Comparison of ENCODE assay signal across 1 cellular context in the genomic region with DNA sequence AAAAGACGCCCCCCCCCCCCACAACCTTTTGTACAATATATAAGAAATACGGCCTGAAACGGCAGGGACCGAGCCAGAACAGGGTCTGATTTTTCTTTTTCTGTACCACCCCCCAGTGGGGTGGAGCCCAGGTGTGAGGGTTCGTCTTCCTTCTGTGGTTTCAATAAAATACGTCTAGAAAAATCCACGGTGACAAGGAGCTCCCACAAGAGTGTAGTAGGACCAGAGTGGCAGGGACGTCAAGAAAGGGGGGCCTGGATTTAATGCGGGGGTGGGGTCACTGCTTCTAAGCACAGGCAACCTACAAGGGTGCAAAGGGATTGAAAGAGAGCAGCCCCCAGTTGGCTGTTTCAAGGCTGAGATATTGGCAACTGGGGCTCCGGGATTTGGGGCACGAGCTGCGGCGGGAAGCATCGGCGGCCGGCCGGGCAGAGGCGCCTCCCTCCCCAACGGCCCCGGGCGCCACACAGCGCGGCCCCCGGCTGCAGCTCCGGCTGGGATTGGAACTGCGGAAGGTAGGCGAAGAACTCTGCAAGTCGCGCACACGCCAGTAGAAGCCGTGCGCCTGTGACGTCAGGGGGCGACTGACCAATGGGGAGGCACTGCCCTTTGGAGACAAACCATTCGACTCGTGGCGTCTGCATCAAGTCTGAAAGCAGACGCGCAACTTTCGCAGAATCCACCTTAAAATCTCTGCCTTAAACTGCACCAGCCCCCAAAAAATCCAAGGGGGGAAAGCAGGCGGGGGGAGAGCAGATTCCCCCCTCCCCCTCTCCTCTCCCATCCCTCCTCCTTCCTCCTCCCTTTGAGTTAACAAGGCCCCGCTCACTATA.
A peak's percentile ranks its signal among the peaks of the same experiment; 100 is the strongest.
TF ChIP-seq lines count a peak whose summit lies in the region.

A gene (plus strand): TSS at position 623 of the 833 bp plus-strand sequence. CDS start 425 bp downstream, outside the sequence.

TF ChIP-seq in HepG2, 621 proteins besides CTCF, POLR2A, EP300 and RAD21 (continued from another document and continues in another):
- TF ChIP-seq, protein P1, sequence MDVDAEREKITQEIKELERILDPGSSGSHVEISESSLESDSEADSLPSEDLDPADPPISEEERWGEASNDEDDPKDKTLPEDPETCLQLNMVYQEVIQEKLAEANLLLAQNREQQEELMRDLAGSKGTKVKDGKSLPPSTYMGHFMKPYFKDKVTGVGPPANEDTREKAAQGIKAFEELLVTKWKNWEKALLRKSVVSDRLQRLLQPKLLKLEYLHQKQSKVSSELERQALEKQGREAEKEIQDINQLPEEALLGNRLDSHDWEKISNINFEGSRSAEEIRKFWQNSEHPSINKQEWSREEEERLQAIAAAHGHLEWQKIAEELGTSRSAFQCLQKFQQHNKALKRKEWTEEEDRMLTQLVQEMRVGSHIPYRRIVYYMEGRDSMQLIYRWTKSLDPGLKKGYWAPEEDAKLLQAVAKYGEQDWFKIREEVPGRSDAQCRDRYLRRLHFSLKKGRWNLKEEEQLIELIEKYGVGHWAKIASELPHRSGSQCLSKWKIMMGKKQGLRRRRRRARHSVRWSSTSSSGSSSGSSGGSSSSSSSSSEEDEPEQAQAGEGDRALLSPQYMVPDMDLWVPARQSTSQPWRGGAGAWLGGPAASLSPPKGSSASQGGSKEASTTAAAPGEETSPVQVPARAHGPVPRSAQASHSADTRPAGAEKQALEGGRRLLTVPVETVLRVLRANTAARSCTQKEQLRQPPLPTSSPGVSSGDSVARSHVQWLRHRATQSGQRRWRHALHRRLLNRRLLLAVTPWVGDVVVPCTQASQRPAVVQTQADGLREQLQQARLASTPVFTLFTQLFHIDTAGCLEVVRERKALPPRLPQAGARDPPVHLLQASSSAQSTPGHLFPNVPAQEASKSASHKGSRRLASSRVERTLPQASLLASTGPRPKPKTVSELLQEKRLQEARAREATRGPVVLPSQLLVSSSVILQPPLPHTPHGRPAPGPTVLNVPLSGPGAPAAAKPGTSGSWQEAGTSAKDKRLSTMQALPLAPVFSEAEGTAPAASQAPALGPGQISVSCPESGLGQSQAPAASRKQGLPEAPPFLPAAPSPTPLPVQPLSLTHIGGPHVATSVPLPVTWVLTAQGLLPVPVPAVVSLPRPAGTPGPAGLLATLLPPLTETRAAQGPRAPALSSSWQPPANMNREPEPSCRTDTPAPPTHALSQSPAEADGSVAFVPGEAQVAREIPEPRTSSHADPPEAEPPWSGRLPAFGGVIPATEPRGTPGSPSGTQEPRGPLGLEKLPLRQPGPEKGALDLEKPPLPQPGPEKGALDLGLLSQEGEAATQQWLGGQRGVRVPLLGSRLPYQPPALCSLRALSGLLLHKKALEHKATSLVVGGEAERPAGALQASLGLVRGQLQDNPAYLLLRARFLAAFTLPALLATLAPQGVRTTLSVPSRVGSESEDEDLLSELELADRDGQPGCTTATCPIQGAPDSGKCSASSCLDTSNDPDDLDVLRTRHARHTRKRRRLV (CRISPR knock-in tag; IDR thresholded peaks at IDR 0.05) = no peak
- no peak; the same call in 1 of the 2 replicates for TF ChIP-seq KDM5A (IDR thresholded peaks at IDR 0.05; ENCODE audit: borderline replicate concordance, low read length)
- TF ChIP-seq ZNF160 (CRISPR knock-in tag; IDR thresholded peaks at IDR 0.05) = 0 out of 2 replicates have a peak, but pooled peaks have one; percentile 60
- TF ChIP-seq GABPA (IDR thresholded peaks at IDR 0.05; ENCODE audit: low read depth, low read length) = no peak
- no peak for TF ChIP-seq GABPA (CRISPR knock-in tag; IDR thresholded peaks at IDR 0.05; ENCODE audit: low read depth)
- TF ChIP-seq SMAD1 (CRISPR knock-in tag; IDR thresholded peaks at IDR 0.05; ENCODE audit: borderline replicate concordance, low read depth) = no peak
- peak; percentile 46; the same call in 1 of the 2 replicates for TF ChIP-seq ZMAT3 (CRISPR knock-in tag; conservative IDR thresholded peaks at IDR 0.05)
- TF ChIP-seq CC2D1A (CRISPR knock-in tag; IDR thresholded peaks at IDR 0.05) = no peak
- TF ChIP-seq ZNF589 (CRISPR knock-in tag; conservative IDR thresholded peaks at IDR 0.05) = no peak
- TF ChIP-seq, protein P2, sequence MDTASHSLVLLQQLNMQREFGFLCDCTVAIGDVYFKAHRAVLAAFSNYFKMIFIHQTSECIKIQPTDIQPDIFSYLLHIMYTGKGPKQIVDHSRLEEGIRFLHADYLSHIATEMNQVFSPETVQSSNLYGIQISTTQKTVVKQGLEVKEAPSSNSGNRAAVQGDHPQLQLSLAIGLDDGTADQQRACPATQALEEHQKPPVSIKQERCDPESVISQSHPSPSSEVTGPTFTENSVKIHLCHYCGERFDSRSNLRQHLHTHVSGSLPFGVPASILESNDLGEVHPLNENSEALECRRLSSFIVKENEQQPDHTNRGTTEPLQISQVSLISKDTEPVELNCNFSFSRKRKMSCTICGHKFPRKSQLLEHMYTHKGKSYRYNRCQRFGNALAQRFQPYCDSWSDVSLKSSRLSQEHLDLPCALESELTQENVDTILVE (CRISPR knock-in tag; IDR thresholded peaks at IDR 0.05) = no peak
- TF ChIP-seq ZNF75D (CRISPR knock-in tag; IDR thresholded peaks at IDR 0.05; ENCODE audit: borderline replicate concordance) = no peak
- TF ChIP-seq, protein P3, sequence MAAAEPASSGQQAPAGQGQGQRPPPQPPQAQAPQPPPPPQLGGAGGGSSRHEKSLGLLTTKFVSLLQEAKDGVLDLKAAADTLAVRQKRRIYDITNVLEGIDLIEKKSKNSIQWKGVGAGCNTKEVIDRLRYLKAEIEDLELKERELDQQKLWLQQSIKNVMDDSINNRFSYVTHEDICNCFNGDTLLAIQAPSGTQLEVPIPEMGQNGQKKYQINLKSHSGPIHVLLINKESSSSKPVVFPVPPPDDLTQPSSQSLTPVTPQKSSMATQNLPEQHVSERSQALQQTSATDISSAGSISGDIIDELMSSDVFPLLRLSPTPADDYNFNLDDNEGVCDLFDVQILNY (CRISPR knock-in tag; conservative IDR thresholded peaks at IDR 0.05) = no peak
- TF ChIP-seq, protein P4, sequence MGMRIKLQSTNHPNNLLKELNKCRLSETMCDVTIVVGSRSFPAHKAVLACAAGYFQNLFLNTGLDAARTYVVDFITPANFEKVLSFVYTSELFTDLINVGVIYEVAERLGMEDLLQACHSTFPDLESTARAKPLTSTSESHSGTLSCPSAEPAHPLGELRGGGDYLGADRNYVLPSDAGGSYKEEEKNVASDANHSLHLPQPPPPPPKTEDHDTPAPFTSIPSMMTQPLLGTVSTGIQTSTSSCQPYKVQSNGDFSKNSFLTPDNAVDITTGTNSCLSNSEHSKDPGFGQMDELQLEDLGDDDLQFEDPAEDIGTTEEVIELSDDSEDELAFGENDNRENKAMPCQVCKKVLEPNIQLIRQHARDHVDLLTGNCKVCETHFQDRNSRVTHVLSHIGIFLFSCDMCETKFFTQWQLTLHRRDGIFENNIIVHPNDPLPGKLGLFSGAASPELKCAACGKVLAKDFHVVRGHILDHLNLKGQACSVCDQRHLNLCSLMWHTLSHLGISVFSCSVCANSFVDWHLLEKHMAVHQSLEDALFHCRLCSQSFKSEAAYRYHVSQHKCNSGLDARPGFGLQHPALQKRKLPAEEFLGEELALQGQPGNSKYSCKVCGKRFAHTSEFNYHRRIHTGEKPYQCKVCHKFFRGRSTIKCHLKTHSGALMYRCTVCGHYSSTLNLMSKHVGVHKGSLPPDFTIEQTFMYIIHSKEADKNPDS (CRISPR knock-in tag; IDR thresholded peaks at IDR 0.05) = no peak
- TF ChIP-seq PHF21A (CRISPR knock-in tag; IDR thresholded peaks at IDR 0.05) = peak; percentile 64; the same call in 1 of the 2 replicates
- no peak for TF ChIP-seq TBP (CRISPR knock-in tag; IDR thresholded peaks at IDR 0.05)
- TF ChIP-seq ZSCAN31 (CRISPR knock-in tag; IDR thresholded peaks at IDR 0.05; ENCODE audit: low read depth) = no peak
- TF ChIP-seq MIER2 (CRISPR knock-in tag; IDR thresholded peaks at IDR 0.05) = no peak
- no peak for TF ChIP-seq FOSL1 (CRISPR knock-in tag; IDR thresholded peaks at IDR 0.05; ENCODE audit: borderline replicate concordance)
- TF ChIP-seq IRF2 (CRISPR knock-in tag; IDR thresholded peaks at IDR 0.05) = peak; percentile 27; the same call in 1 of the 2 replicates
- TF ChIP-seq ZNF598 (CRISPR knock-in tag; IDR thresholded peaks at IDR 0.05; ENCODE audit: borderline replicate concordance) = peak; percentile 61; the same call in 1 of the 2 replicates
- TF ChIP-seq ATM (IDR thresholded peaks at IDR 0.05; ENCODE audit: borderline replicate concordance) = no peak
- TF ChIP-seq, protein P5, sequence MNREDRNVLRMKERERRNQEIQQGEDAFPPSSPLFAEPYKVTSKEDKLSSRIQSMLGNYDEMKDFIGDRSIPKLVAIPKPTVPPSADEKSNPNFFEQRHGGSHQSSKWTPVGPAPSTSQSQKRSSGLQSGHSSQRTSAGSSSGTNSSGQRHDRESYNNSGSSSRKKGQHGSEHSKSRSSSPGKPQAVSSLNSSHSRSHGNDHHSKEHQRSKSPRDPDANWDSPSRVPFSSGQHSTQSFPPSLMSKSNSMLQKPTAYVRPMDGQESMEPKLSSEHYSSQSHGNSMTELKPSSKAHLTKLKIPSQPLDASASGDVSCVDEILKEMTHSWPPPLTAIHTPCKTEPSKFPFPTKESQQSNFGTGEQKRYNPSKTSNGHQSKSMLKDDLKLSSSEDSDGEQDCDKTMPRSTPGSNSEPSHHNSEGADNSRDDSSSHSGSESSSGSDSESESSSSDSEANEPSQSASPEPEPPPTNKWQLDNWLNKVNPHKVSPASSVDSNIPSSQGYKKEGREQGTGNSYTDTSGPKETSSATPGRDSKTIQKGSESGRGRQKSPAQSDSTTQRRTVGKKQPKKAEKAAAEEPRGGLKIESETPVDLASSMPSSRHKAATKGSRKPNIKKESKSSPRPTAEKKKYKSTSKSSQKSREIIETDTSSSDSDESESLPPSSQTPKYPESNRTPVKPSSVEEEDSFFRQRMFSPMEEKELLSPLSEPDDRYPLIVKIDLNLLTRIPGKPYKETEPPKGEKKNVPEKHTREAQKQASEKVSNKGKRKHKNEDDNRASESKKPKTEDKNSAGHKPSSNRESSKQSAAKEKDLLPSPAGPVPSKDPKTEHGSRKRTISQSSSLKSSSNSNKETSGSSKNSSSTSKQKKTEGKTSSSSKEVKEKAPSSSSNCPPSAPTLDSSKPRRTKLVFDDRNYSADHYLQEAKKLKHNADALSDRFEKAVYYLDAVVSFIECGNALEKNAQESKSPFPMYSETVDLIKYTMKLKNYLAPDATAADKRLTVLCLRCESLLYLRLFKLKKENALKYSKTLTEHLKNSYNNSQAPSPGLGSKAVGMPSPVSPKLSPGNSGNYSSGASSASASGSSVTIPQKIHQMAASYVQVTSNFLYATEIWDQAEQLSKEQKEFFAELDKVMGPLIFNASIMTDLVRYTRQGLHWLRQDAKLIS (CRISPR knock-in tag; IDR thresholded peaks at IDR 0.05) = no peak
- TF ChIP-seq, protein P6, sequence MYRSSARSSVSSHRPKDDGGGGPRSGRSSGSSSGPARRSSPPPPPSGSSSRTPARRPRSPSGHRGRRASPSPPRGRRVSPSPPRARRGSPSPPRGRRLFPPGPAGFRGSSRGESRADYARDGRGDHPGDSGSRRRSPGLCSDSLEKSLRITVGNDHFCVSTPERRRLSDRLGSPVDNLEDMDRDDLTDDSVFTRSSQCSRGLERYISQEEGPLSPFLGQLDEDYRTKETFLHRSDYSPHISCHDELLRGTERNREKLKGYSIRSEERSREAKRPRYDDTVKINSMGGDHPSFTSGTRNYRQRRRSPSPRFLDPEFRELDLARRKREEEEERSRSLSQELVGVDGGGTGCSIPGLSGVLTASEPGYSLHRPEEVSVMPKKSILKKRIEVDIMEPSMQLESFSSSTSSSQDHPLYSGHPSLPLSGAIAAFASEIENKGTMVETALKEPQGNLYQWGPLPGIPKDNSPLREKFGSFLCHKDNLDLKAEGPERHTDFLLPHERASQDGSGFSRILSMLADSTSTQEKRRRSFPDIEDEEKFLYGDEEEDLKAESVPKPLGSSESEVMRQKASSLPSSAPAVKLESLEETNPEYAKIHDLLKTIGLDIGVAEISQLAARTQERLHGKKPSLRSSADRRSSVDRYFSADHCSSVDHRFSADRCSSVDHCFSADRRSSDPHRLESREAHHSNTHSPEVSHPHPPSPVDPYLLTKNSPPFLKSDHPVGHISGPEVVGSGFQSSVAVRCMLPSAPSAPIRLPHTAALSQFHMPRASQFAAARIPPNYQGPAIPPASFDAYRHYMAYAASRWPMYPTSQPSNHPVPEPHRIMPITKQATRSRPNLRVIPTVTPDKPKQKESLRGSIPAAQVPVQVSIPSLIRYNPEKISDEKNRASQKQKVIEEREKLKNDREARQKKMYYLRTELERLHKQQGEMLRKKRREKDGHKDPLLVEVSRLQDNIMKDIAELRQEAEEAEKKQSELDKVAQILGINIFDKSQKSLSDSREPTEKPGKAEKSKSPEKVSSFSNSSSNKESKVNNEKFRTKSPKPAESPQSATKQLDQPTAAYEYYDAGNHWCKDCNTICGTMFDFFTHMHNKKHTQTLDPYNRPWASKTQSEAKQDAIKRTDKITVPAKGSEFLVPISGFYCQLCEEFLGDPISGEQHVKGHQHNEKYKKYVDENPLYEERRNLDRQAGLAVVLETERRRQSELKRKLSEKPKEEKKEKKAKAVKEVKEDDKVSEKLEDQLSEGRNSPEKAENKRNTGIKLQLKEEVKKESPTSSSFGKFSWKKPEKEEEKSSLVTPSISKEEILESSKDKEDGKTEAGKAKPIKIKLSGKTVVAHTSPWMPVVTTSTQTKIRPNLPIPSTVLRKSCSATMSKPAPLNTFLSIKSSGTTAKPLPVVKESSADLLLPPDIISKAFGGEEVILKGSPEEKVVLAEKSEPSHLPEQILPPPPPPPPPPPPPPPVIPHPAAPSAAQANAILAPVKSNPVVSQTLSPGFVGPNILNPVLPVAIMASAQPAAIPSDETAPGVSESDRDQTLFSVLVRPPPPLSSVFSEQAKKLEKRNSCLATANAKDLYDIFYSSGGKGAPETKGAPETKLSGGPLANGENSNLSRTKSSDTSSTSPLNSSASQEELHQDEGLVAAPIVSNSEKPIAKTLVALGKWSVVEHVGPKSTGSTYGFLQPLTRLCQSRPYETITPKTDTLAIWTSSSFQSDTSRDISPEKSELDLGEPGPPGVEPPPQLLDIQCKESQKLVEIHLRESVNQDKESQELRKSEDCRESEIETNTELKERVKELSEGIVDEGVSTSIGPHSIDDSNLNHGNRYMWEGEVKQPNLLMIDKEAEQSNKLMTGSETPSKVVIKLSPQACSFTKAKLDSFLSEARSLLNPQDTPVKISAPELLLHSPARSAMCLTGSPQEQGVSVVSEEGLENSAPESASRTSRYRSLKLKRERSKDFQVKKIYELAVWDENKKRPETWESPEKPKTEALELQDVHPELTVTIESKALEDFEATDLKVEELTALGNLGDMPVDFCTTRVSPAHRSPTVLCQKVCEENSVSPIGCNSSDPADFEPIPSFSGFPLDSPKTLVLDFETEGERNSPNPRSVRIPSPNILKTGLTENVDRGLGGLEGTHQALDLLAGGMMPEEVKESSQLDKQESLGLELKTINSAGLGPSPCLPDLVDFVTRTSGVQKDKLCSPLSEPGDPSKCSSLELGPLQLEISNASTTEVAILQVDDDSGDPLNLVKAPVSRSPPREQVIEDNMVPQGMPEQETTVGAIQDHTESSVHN (CRISPR knock-in tag; IDR thresholded peaks at IDR 0.05) = no peak
- TF ChIP-seq ZFAT (CRISPR knock-in tag; conservative IDR thresholded peaks at IDR 0.05) = no peak
- TF ChIP-seq SRSF4 (IDR thresholded peaks at IDR 0.05; ENCODE audit: low read depth, low read length, poor library complexity, severe bottlenecking) = no peak
- 0 out of 2 replicates have a peak, but pooled peaks have one; percentile 34 for TF ChIP-seq ZFP82 (CRISPR knock-in tag; IDR thresholded peaks at IDR 0.05; ENCODE audit: borderline replicate concordance)
- 0 out of 2 replicates have a peak, but pooled peaks have one; percentile 55 for TF ChIP-seq ZNF232 (CRISPR knock-in tag; IDR thresholded peaks at IDR 0.05; ENCODE audit: borderline replicate concordance)
- no peak; the same call in 1 of the 2 replicates for TF ChIP-seq ZIK1 (CRISPR knock-in tag; IDR thresholded peaks at IDR 0.05; ENCODE audit: borderline replicate concordance, low read depth)
- no peak for TF ChIP-seq ZNF431 (CRISPR knock-in tag; IDR thresholded peaks at IDR 0.05; ENCODE audit: borderline replicate concordance, low read depth)
- TF ChIP-seq DNMT3B (CRISPR knock-in tag; conservative IDR thresholded peaks at IDR 0.05) = no peak
- TF ChIP-seq ATAD3A (CRISPR knock-in tag; IDR thresholded peaks at IDR 0.05) = no peak
- no peak for TF ChIP-seq ISX (CRISPR knock-in tag; conservative IDR thresholded peaks at IDR 0.05)
- TF ChIP-seq REL (CRISPR knock-in tag; conservative IDR thresholded peaks at IDR 0.05) = no peak
